Comparison of ENCODE assay signal across 19 cellular contexts in the genomic region with DNA sequence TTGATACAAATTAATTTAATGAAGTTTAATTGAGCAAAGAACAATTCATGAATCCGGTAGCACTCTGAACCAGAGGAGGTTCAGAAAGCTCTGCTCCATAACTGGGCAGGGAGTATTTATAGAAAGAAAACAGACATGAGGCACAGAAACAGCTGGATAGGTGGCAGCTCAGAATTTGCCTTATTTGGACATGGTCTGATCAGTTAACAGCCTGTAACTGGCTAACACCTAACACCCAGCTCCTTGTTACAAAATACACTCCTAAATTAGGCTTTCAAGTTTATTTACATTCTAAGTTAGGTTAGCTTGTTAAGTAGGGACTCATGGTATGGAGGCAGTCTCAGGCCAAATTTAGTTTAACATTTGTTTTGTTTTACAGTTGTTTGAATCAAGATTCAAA.
DNase-seq lines count a peak whose midpoint lies in the region; ATAC-seq, FAIRE-seq and TF ChIP-seq lines count a peak whose summit lies in the region.
"Had no signal": no experiment of that assay in that cellular context is flagged by ENCODE, and none has a peak within 500 bp of the region (broad histone marks: within the 10 kb centered on the region; RNA-seq: fewer than 3 reads in every experiment).

No MANE protein-coding gene starts in this region.

- H2AK5ac ChIP-seq in mesenchymal stem cell (ENCODE audit: low read length, severe bottlenecking), result no peak overlapping the region

- H4K20me1 ChIP-seq in astrocyte (ENCODE audit: insufficient read depth, low read length), result no peaks in the 10 kb centered on the region

- H3K27me3 ChIP-seq in HUES6 (ENCODE audit: control insufficient read depth, insufficient read depth, low read length) (no peaks in the 10 kb centered on the region), astrocyte (ENCODE audit: insufficient read depth, low read length) (peaks cover 3% of the 10 kb centered on the region), mesenchymal stem cell (ENCODE audit: control insufficient read depth in 1 of 2, insufficient read depth in 1 of 2, low read length in 2 of 2) (no peaks in the 10 kb centered on the region), tibial nerve (no peaks in the 10 kb centered on the region), HAP-1 (ENCODE audit: low read depth) (no peaks in the 10 kb centered on the region)
- H3K27me3 ChIP-seq: ascending aorta, ovary, transverse colon had no signal

- H3K36me3 Mint-ChIP-seq in astrocyte (ENCODE audit: low read depth, unreplicated experiment), result peaks cover 1% of the 10 kb centered on the region

- no peaks in the 10 kb centered on the region for H3K36me3 ChIP-seq in HUES6 (ENCODE audit: control insufficient read depth, insufficient read depth, low read length)
- H3K36me3 ChIP-seq in astrocyte (ENCODE audit: insufficient read depth, low read length), result no peaks in the 10 kb centered on the region
- H3K36me3 ChIP-seq in mesenchymal stem cell (ENCODE audit: control insufficient read depth in 1 of 2, insufficient read depth in 2 of 2, low read depth in 1 of 2, low read length in 2 of 2), result no peaks in the 10 kb centered on the region
- no peaks in the 10 kb centered on the region for H3K36me3 ChIP-seq in tibial nerve
- no peaks in the 10 kb centered on the region for H3K36me3 ChIP-seq in HAP-1 (replicated peaks)
- H3K36me3 ChIP-seq: ascending aorta, lower lobe of right lung, ovary, transverse colon had no signal

- no peak overlapping the region for H3K4ac ChIP-seq in mesenchymal stem cell (ENCODE audit: low read depth in 1 of 2, low read length in 2 of 2)

- H3K9ac ChIP-seq in HUES6 (ENCODE audit: low read length), result no peak overlapping the region
- no peak overlapping the region for H3K9ac ChIP-seq in astrocyte (ENCODE audit: low read length)
- H3K9ac ChIP-seq in mesenchymal stem cell (ENCODE audit: low read length), result no peak overlapping the region

- no peak overlapping the region for H3K23ac ChIP-seq in mesenchymal stem cell (ENCODE audit: low read length in 2 of 2)

- no peak overlapping the region for H3K14ac ChIP-seq in mesenchymal stem cell (ENCODE audit: low read length in 2 of 2)

- WGBS in mesenchymal stem cell, result 88% methylated on average over 1 of the region's 1 CpG
- WGBS in tibial nerve, 2 donors, result 79 to 81% methylated on average over 1 of the region's 1 CpG

- H4K8ac ChIP-seq in mesenchymal stem cell (ENCODE audit: low read length), result no peak overlapping the region

- DNase-seq in NCI-H1694 (lab: John Stamatoyannopoulos, UW) (peak; percentile 9), NCI-H1694 treated with DMSO at 0.1 percent for 48 hours (lab: John Stamatoyannopoulos, UW) (no peak), astrocyte (ENCODE audit: low read depth) (no peak), mesenchymal stem cell (peak; percentile 25), tibial nerve (ENCODE audit: low spot score in 2 of 2) (no peak), HAP-1 (ENCODE audit: low spot score in 2 of 2) (no peak)
- DNase-seq: activated CD4-positive, alpha-beta T cell treated with anti-CD3 and anti-CD28 coated beads, Interleukin-2, amount 50 U/mL, for 4 hours; endodermal cell; lower lobe of right lung; NCI-H1436 treated with DMSO at 0.1 percent for 48 hours; ovary; stimulated activated CD4-positive, alpha-beta T cell treated with anti-CD3 and anti-CD28 coated beads, Interleukin-12 subunit alpha, Interleukin-12 subunit beta, amount 100 ng/mL, for 4 hours; T-helper 17 cell; transverse colon had no signal

- peaks cover 4% of the 10 kb centered on the region; the same call in 1 of the 2 replicates for H3K9me3 ChIP-seq in HUES6 (ENCODE audit: control insufficient read depth, insufficient read depth, low read depth, low read length)
- no peaks in the 10 kb centered on the region for H3K9me3 ChIP-seq in astrocyte (ENCODE audit: insufficient read depth, low read depth, low read length)
- no peaks in the 10 kb centered on the region for H3K9me3 ChIP-seq in mesenchymal stem cell (ENCODE audit: control insufficient read depth, low read length)
- H3K9me3 ChIP-seq in tibial nerve, result no peaks in the 10 kb centered on the region
- no peaks in the 10 kb centered on the region for H3K9me3 ChIP-seq in HAP-1
- H3K9me3 ChIP-seq: A549, ascending aorta, lower lobe of right lung, ovary, transverse colon had no signal

- H3K79me2 ChIP-seq in astrocyte (ENCODE audit: insufficient read depth, low read length), result no peaks in the 10 kb centered on the region

- no peaks in the 10 kb centered on the region for H3K79me1 ChIP-seq in mesenchymal stem cell (replicated peaks; ENCODE audit: low read length, poor library complexity, severe bottlenecking)

- H4K91ac ChIP-seq in mesenchymal stem cell (ENCODE audit: low read length), result no peak overlapping the region

- no peak for FAIRE-seq in astrocyte (lab: Jason Lieb, UNC)
- FAIRE-seq: A549 had no signal

- H3K4me2 ChIP-seq in astrocyte (ENCODE audit: low read length), result no peak overlapping the region
- H3K4me2 ChIP-seq in mesenchymal stem cell (ENCODE audit: low read length, poor library complexity, severe bottlenecking), result no peak overlapping the region
- H3K4me2 ChIP-seq: A549 had no signal

- TF ChIP-seq CTCF in astrocyte (IDR thresholded peaks at IDR 0.05; ENCODE audit: insufficient read depth, low read depth, low read length) (no peak), tibial nerve (IDR thresholded peaks at IDR 0.05) (no peak)

- H3K4me1 ChIP-seq in HUES6 (ENCODE audit: control insufficient read depth, insufficient read depth, low read length) (peaks cover 7% of the 10 kb centered on the region), astrocyte (ENCODE audit: insufficient read depth, low read length) (peaks cover 13% of the 10 kb centered on the region), mesenchymal stem cell (ENCODE audit: control insufficient read depth, insufficient read depth, low read depth, low read length) (peaks cover 9% of the 10 kb centered on the region), tibial nerve (no peaks in the 10 kb centered on the region), HAP-1 (no peaks in the 10 kb centered on the region; the same call in 1 of the 2 replicates)
- H3K4me1 ChIP-seq: A549, ascending aorta, lower lobe of right lung, transverse colon had no signal

- ATAC-seq in HG02759 (IDR thresholded peaks at IDR 0.05; ENCODE audit: unreplicated experiment), result no peak
- ATAC-seq: A549, lower lobe of right lung, Panc1, T-helper 17 cell had no signal

- H3K9me3 Mint-ChIP-seq in astrocyte (ENCODE audit: unreplicated experiment), result no peaks in the 10 kb centered on the region
- H3K9me3 Mint-ChIP-seq: endodermal cell had no signal

- H2BK15ac ChIP-seq in mesenchymal stem cell (ENCODE audit: low read depth, poor library complexity, severe bottlenecking), result no peak overlapping the region

- no peak overlapping the region for H3K18ac ChIP-seq in mesenchymal stem cell (ENCODE audit: low read depth in 1 of 2, low read length in 2 of 2)

- in situ Hi-C loops in HAP-1 (cut with MboI; ENCODE audit: low sequenced_read_pairs), result no loop called here

- no peak overlapping the region for H2BK5ac ChIP-seq in mesenchymal stem cell (ENCODE audit: low read depth, low read length, poor library complexity, severe bottlenecking)

- H3K27ac Mint-ChIP-seq in astrocyte (ENCODE audit: unreplicated experiment), result peak overlapping the region; percentile 41
- H3K27ac Mint-ChIP-seq: endodermal cell, T-helper 17 cell had no signal

- no peak for TF ChIP-seq POLR2A in tibial nerve (IDR thresholded peaks at IDR 0.05)

- H2BK12ac ChIP-seq in mesenchymal stem cell (ENCODE audit: low read length in 2 of 2), result no peak overlapping the region

- H2AFZ ChIP-seq in astrocyte (ENCODE audit: low read depth, low read length), result no peak overlapping the region
- no peak overlapping the region for H2AFZ ChIP-seq in mesenchymal stem cell (ENCODE audit: low read depth, low read length)

- 0 out of 2 replicates have a peak overlapping the region, but pooled peaks have one; percentile 9 for H3K27ac ChIP-seq in HUES6 (ENCODE audit: low read depth, low read length)
- H3K27ac ChIP-seq in astrocyte (ENCODE audit: low read depth, low read length), result no peak overlapping the region
- no peak overlapping the region for H3K27ac ChIP-seq in mesenchymal stem cell (ENCODE audit: low read length, poor library complexity, severe bottlenecking)
- H3K27ac ChIP-seq in tibial nerve, result no peak overlapping the region
- H3K27ac ChIP-seq: A549, ascending aorta, lower lobe of right lung, ovary, transverse colon had no signal

- peaks cover 21% of the 10 kb centered on the region for H3K4me1 Mint-ChIP-seq in astrocyte (ENCODE audit: low read depth, unreplicated experiment)

- no peak for TF ChIP-seq EP300 in tibial nerve (IDR thresholded peaks at IDR 0.05)

- H2BK120ac ChIP-seq in mesenchymal stem cell (ENCODE audit: low read depth, low read length), result no peak overlapping the region

- H3K4me3 ChIP-seq in HUES6 (ENCODE audit: low read depth, low read length) (no peak overlapping the region), astrocyte (ENCODE audit: insufficient read depth, low read depth, low read length) (no peak overlapping the region), mesenchymal stem cell (ENCODE audit: insufficient read depth in 1 of 2, low read depth in 1 of 2, low read length in 2 of 2) (no peak overlapping the region), tibial nerve (no peak overlapping the region), HAP-1 (no peak overlapping the region)
- H3K4me3 ChIP-seq: A549, ascending aorta, lower lobe of right lung, ovary, transverse colon had no signal

- H3K4me3 Mint-ChIP-seq in astrocyte (ENCODE audit: unreplicated experiment), result no peak overlapping the region
- H3K4me3 Mint-ChIP-seq: endodermal cell, T-helper 17 cell had no signal

- no peaks in the 10 kb centered on the region for H3K27me3 Mint-ChIP-seq in astrocyte (ENCODE audit: low read depth, unreplicated experiment)

Comparison
In these comparisons a context has a peak if more than half of its experiments do, and no peak if none do; other contexts are left out.
1. DNase-seq: peak in NCI-H1694 (single experiment) and mesenchymal stem cell (single experiment); none in NCI-H1694 treated with DMSO at 0.1 percent for 48 hours (single experiment), astrocyte (single experiment), tibial nerve (0 of 2) and HAP-1 (0 of 2).